ENCODE assay signal across 1 cellular context in genomic region chr6:158233214-158233795, GRCh38.
TF ChIP-seq lines count a peak whose summit lies in the region.

No MANE protein-coding gene starts in this region.

TF ChIP-seq in HepG2, 621 proteins besides CTCF, POLR2A, EP300 and RAD21 (continued from another document and continues in another):
- no peak for TF ChIP-seq TRIM22 (IDR thresholded peaks at IDR 0.05)
- TF ChIP-seq ZNF780A (CRISPR knock-in tag; IDR thresholded peaks at IDR 0.05), result no peak
- TF ChIP-seq ZNF75D (CRISPR knock-in tag; IDR thresholded peaks at IDR 0.05; ENCODE audit: borderline replicate concordance), result no peak
- no peak for TF ChIP-seq NR3C1 (CRISPR knock-in tag; IDR thresholded peaks at IDR 0.05)
- TF ChIP-seq ZNF768 (CRISPR knock-in tag; IDR thresholded peaks at IDR 0.05), result no peak
- TF ChIP-seq RARG (CRISPR knock-in tag; IDR thresholded peaks at IDR 0.05; ENCODE audit: low read depth), result no peak
- TF ChIP-seq ZNF782 (CRISPR knock-in tag; IDR thresholded peaks at IDR 0.05; ENCODE audit: borderline replicate concordance), result no peak
- TF ChIP-seq NFIB (CRISPR knock-in tag; IDR thresholded peaks at IDR 0.05; ENCODE audit: borderline replicate concordance), result no peak
- TF ChIP-seq ZNF777 (CRISPR knock-in tag; IDR thresholded peaks at IDR 0.05), result no peak
- TF ChIP-seq, protein P1, sequence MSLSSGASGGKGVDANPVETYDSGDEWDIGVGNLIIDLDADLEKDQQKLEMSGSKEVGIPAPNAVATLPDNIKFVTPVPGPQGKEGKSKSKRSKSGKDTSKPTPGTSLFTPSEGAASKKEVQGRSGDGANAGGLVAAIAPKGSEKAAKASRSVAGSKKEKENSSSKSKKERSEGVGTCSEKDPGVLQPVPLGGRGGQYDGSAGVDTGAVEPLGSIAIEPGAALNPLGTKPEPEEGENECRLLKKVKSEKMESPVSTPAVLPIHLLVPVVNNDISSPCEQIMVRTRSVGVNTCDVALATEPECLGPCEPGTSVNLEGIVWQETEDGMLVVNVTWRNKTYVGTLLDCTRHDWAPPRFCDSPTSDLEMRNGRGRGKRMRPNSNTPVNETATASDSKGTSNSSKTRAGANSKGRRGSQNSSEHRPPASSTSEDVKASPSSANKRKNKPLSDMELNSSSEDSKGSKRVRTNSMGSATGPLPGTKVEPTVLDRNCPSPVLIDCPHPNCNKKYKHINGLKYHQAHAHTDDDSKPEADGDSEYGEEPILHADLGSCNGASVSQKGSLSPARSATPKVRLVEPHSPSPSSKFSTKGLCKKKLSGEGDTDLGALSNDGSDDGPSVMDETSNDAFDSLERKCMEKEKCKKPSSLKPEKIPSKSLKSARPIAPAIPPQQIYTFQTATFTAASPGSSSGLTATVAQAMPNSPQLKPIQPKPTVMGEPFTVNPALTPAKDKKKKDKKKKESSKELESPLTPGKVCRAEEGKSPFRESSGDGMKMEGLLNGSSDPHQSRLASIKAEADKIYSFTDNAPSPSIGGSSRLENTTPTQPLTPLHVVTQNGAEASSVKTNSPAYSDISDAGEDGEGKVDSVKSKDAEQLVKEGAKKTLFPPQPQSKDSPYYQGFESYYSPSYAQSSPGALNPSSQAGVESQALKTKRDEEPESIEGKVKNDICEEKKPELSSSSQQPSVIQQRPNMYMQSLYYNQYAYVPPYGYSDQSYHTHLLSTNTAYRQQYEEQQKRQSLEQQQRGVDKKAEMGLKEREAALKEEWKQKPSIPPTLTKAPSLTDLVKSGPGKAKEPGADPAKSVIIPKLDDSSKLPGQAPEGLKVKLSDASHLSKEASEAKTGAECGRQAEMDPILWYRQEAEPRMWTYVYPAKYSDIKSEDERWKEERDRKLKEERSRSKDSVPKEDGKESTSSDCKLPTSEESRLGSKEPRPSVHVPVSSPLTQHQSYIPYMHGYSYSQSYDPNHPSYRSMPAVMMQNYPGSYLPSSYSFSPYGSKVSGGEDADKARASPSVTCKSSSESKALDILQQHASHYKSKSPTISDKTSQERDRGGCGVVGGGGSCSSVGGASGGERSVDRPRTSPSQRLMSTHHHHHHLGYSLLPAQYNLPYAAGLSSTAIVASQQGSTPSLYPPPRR (CRISPR knock-in tag; IDR thresholded peaks at IDR 0.05; ENCODE audit: borderline replicate concordance), result no peak
- TF ChIP-seq GABPB1 (CRISPR knock-in tag; IDR thresholded peaks at IDR 0.05), result no peak
- TF ChIP-seq IKZF4 (CRISPR knock-in tag; IDR thresholded peaks at IDR 0.05; ENCODE audit: borderline replicate concordance, low read depth, not compliant biosample characterization), result no peak
- 0 out of 2 replicates have a peak, but pooled peaks have one; percentile 12 for TF ChIP-seq ZBTB25 (CRISPR knock-in tag; IDR thresholded peaks at IDR 0.05)
- TF ChIP-seq ZNF546 (CRISPR knock-in tag; conservative IDR thresholded peaks at IDR 0.05), result no peak; the same call in 1 of the 2 replicates
- TF ChIP-seq ASH2L (IDR thresholded peaks at IDR 0.05; ENCODE audit: insufficient read length, low read depth, low read length), result peak; percentile 67
- TF ChIP-seq, protein P2, sequence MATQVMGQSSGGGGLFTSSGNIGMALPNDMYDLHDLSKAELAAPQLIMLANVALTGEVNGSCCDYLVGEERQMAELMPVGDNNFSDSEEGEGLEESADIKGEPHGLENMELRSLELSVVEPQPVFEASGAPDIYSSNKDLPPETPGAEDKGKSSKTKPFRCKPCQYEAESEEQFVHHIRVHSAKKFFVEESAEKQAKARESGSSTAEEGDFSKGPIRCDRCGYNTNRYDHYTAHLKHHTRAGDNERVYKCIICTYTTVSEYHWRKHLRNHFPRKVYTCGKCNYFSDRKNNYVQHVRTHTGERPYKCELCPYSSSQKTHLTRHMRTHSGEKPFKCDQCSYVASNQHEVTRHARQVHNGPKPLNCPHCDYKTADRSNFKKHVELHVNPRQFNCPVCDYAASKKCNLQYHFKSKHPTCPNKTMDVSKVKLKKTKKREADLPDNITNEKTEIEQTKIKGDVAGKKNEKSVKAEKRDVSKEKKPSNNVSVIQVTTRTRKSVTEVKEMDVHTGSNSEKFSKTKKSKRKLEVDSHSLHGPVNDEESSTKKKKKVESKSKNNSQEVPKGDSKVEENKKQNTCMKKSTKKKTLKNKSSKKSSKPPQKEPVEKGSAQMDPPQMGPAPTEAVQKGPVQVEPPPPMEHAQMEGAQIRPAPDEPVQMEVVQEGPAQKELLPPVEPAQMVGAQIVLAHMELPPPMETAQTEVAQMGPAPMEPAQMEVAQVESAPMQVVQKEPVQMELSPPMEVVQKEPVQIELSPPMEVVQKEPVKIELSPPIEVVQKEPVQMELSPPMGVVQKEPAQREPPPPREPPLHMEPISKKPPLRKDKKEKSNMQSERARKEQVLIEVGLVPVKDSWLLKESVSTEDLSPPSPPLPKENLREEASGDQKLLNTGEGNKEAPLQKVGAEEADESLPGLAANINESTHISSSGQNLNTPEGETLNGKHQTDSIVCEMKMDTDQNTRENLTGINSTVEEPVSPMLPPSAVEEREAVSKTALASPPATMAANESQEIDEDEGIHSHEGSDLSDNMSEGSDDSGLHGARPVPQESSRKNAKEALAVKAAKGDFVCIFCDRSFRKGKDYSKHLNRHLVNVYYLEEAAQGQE (IDR thresholded peaks at IDR 0.05; ENCODE audit: borderline replicate concordance in 1 of 2, low read depth in 1 of 2, low read length in 2 of 2), result no peak
- TF ChIP-seq ATAD3A (CRISPR knock-in tag; IDR thresholded peaks at IDR 0.05), result no peak
- TF ChIP-seq, protein P3, sequence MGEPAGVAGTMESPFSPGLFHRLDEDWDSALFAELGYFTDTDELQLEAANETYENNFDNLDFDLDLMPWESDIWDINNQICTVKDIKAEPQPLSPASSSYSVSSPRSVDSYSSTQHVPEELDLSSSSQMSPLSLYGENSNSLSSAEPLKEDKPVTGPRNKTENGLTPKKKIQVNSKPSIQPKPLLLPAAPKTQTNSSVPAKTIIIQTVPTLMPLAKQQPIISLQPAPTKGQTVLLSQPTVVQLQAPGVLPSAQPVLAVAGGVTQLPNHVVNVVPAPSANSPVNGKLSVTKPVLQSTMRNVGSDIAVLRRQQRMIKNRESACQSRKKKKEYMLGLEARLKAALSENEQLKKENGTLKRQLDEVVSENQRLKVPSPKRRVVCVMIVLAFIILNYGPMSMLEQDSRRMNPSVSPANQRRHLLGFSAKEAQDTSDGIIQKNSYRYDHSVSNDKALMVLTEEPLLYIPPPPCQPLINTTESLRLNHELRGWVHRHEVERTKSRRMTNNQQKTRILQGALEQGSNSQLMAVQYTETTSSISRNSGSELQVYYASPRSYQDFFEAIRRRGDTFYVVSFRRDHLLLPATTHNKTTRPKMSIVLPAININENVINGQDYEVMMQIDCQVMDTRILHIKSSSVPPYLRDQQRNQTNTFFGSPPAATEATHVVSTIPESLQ (CRISPR knock-in tag; conservative IDR thresholded peaks at IDR 0.05), result no peak
- peak; percentile 16; the same call in 1 of the 2 replicates for TF ChIP-seq ELF4 (CRISPR knock-in tag; IDR thresholded peaks at IDR 0.05; ENCODE audit: borderline replicate concordance)
- TF ChIP-seq SMAD3 (CRISPR knock-in tag; IDR thresholded peaks at IDR 0.05), result 0 out of 2 replicates have a peak, but pooled peaks have one; percentile 8
- no peak for TF ChIP-seq ARNT2 (CRISPR knock-in tag; IDR thresholded peaks at IDR 0.05; ENCODE audit: low read depth)
- TF ChIP-seq ZNF713 (CRISPR knock-in tag; IDR thresholded peaks at IDR 0.05), result no peak
- TF ChIP-seq POLR2G (IDR thresholded peaks at IDR 0.05; ENCODE audit: low read depth, low read length), result no peak
- no peak for TF ChIP-seq ZNF788 (CRISPR knock-in tag; IDR thresholded peaks at IDR 0.05; ENCODE audit: borderline replicate concordance)
- TF ChIP-seq TCF12 (IDR thresholded peaks at IDR 0.05), result no peak
- TF ChIP-seq TCF12 (CRISPR knock-in tag; IDR thresholded peaks at IDR 0.05), result no peak
- no peak for TF ChIP-seq ZNF672 (CRISPR knock-in tag; IDR thresholded peaks at IDR 0.05)
- TF ChIP-seq ZMYM4 (CRISPR knock-in tag; IDR thresholded peaks at IDR 0.05), result no peak
- TF ChIP-seq SNRNP70 (IDR thresholded peaks at IDR 0.05; ENCODE audit: low read depth, low read length), result no peak
- no peak for TF ChIP-seq HOXD1 (CRISPR knock-in tag; IDR thresholded peaks at IDR 0.05)
- no peak for TF ChIP-seq LCORL (IDR thresholded peaks at IDR 0.05)
- TF ChIP-seq LCORL (CRISPR knock-in tag; IDR thresholded peaks at IDR 0.05), result no peak
- no peak for TF ChIP-seq ZNF335 (CRISPR knock-in tag; IDR thresholded peaks at IDR 0.05)
- no peak for TF ChIP-seq ZBTB10 (CRISPR knock-in tag; IDR thresholded peaks at IDR 0.05; ENCODE audit: borderline replicate concordance)
- TF ChIP-seq PHF20 (CRISPR knock-in tag; IDR thresholded peaks at IDR 0.05), result no peak
- no peak for TF ChIP-seq JUND (CRISPR knock-in tag; IDR thresholded peaks at IDR 0.05)
- no peak for TF ChIP-seq ZSCAN31 (CRISPR knock-in tag; IDR thresholded peaks at IDR 0.05; ENCODE audit: low read depth)
- TF ChIP-seq U2AF1 (optimal IDR thresholded peaks at IDR 0.05; ENCODE audit: low read depth, low read length), result peak; percentile 27
- TF ChIP-seq MEF2D (CRISPR knock-in tag; IDR thresholded peaks at IDR 0.05), result 0 out of 2 replicates have a peak, but pooled peaks have one; percentile 15
- 0 out of 2 replicates have a peak, but pooled peaks have one; percentile 22 for TF ChIP-seq THAP9 (CRISPR knock-in tag; IDR thresholded peaks at IDR 0.05; ENCODE audit: borderline replicate concordance)
- TF ChIP-seq ZNF343 (CRISPR knock-in tag; IDR thresholded peaks at IDR 0.05), result 0 out of 2 replicates have a peak, but pooled peaks have one; percentile 53
- no peak for TF ChIP-seq SRSF1 (optimal IDR thresholded peaks at IDR 0.05; ENCODE audit: low read depth, low read length)
- no peak for TF ChIP-seq KAT8 (CRISPR knock-in tag; IDR thresholded peaks at IDR 0.05)
- no peak for TF ChIP-seq U2AF2 (IDR thresholded peaks at IDR 0.05; ENCODE audit: low read depth, low read length)
- TF ChIP-seq ZNF430 (CRISPR knock-in tag; IDR thresholded peaks at IDR 0.05), result no peak
- no peak for TF ChIP-seq HNRNPL (IDR thresholded peaks at IDR 0.05; ENCODE audit: low read depth, low read length)
- TF ChIP-seq ZNF737 (CRISPR knock-in tag; IDR thresholded peaks at IDR 0.05; ENCODE audit: borderline replicate concordance), result no peak
